17 cellular contexts compared by ENCODE assay signal in the genomic region with DNA sequence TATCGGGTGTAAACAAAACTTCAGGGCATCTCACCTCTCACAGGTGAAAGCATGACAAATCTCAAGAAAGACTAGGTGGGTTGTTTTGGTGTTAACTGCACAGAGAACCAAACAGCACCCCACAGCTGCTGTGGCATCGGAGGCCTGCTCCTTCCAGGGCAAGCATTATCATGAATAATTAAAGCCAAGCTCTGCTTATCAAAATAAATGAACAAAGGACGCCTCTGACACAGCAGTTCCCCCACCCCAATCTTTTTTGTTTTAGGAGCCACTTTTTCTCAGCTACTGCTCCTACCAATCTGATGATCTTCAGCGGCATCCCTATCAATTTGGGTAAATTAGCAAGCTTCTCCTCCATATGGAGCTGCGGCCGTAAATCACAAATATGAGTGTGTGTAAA.
"Had no signal": no experiment of that assay in that cellular context is flagged by ENCODE, and none has a peak within 500 bp of the region (broad histone marks: within the 10 kb centered on the region; RNA-seq: fewer than 3 reads in every experiment).

No MANE protein-coding gene starts in this region.

- ATAC-seq: activated CD4-positive, alpha-beta T cell treated with anti-CD3 and anti-CD28 coated beads for 36 hours; activated T-cell treated with anti-CD3 and anti-CD28 coated beads, Interleukin-2, amount 50 U/mL, for 4 hours; effector memory CD8-positive, alpha-beta T cell; left cardiac atrium; T-helper 17 cell had no signal

- H3K27me3 Mint-ChIP-seq: activated CD4-positive, alpha-beta memory T cell treated with anti-CD3 and anti-CD28 coated beads for 36 hours; activated CD4-positive, alpha-beta T cell treated with anti-CD3 and anti-CD28 coated beads for 36 hours; activated naive CD8-positive, alpha-beta T cell treated with anti-CD3 and anti-CD28 coated beads for 36 hours; T-helper 17 cell had no signal

- H3K9me3 Mint-ChIP-seq: activated CD4-positive, alpha-beta memory T cell treated with anti-CD3 and anti-CD28 coated beads for 36 hours; activated naive CD8-positive, alpha-beta T cell treated with anti-CD3 and anti-CD28 coated beads for 36 hours; activated T-cell treated with anti-CD3 and anti-CD28 coated beads, Interleukin-2, amount 50 U/mL, for 4 hours; effector memory CD8-positive, alpha-beta T cell; immature natural killer cell; mesothelial cell of epicardium had no signal

- H3K27me3 ChIP-seq: brain microvascular endothelial cell, heart left ventricle, tibial artery had no signal

- H3K27ac ChIP-seq: brain microvascular endothelial cell, epithelial cell of prostate, heart left ventricle, tibial artery had no signal

- H3K27ac Mint-ChIP-seq: activated CD4-positive, alpha-beta memory T cell treated with anti-CD3 and anti-CD28 coated beads for 36 hours; activated CD4-positive, alpha-beta T cell treated with anti-CD3 and anti-CD28 coated beads for 36 hours; activated naive CD8-positive, alpha-beta T cell treated with anti-CD3 and anti-CD28 coated beads for 36 hours; effector memory CD8-positive, alpha-beta T cell; mesothelial cell of epicardium had no signal

- H3K4me1 Mint-ChIP-seq: mesothelial cell of epicardium had no signal

- H3K4me3 Mint-ChIP-seq: activated CD4-positive, alpha-beta memory T cell treated with anti-CD3 and anti-CD28 coated beads for 36 hours; activated CD4-positive, alpha-beta T cell treated with anti-CD3 and anti-CD28 coated beads for 36 hours; activated T-cell treated with anti-CD3 and anti-CD28 coated beads, Interleukin-2, amount 50 U/mL, for 4 hours; effector memory CD8-positive, alpha-beta T cell; mesothelial cell of epicardium; T-helper 17 cell had no signal

- DNase-seq: activated CD4-positive, alpha-beta memory T cell treated with anti-CD3 and anti-CD28 coated beads for 36 hours; activated gamma-delta T cell; activated naive CD8-positive, alpha-beta T cell treated with anti-CD3 and anti-CD28 coated beads for 36 hours; activated T-cell treated with anti-CD3 and anti-CD28 coated beads, Interleukin-2, amount 50 U/mL, for 4 hours; brain microvascular endothelial cell; effector memory CD8-positive, alpha-beta T cell; foreskin melanocyte; heart left ventricle; left cardiac atrium; stimulated activated CD4-positive, alpha-beta T cell treated with anti-CD3 and anti-CD28 coated beads, Interleukin-12 subunit alpha, Interleukin-12 subunit beta, amount 100 ng/mL, for 4 hours; stimulated activated CD4-positive, alpha-beta T cell treated with anti-CD3 and anti-CD28 coated beads, Interleukin-2, amount 100 ng/mL, for 24 hours; T-helper 17 cell; tibial artery had no signal

- H3K9me3 ChIP-seq: heart left ventricle, tibial artery had no signal
